Comparison of ENCODE assay signal across 23 cellular contexts in the genomic region with DNA sequence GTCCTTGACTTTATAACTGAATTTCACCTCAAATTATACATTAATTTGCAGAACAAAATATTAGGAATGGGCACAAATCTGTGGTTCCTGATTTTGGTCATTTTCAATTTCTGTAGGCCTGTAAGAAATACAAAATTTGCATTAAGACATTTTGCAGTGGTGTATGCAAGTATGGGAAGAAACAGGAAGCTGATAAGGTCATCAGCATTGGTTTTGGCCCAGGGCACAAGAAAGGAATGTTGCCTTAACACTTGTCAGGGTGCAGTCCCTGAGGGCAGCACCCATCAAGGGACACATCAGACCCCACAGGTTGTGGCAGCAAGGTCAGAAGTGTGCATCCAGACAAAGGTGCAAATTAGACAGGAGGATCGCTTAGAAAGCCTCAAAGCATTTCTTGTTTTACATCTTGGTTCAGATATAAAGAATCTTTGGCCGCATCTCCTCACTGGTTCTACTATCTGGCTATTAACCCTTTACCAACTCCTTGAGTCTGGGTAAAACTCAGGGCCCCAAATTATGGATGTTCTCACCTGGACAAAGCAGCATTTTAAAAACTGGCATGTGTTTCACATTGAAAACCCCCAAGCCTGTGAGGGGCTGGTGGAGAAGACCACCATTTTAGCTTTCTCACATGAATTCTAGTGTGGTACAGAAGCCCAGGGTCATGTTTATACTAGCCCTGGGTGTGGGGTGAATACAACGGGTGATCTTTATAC.
DNase-seq lines count a peak whose midpoint lies in the region; ATAC-seq, FAIRE-seq and TF ChIP-seq lines count a peak whose summit lies in the region.
"Had no signal": no experiment of that assay in that cellular context is flagged by ENCODE, and none has a peak within 500 bp of the region (broad histone marks: within the 10 kb centered on the region; RNA-seq: fewer than 3 reads in every experiment).

No MANE protein-coding gene starts in this region.

- intact Hi-C loops in sigmoid colon (cut with DNase I) = loop anchor here (5.0 kb wide), 1 partner anchor 199 kb away; no protein-coding TSS in a partner anchor

- TF ChIP-seq EP300 in gastroesophageal sphincter (IDR thresholded peaks at IDR 0.05) (no peak), sigmoid colon (IDR thresholded peaks at IDR 0.05) (no peak)

- no peak overlapping the region for H2AFZ ChIP-seq in OCI-LY3 (ENCODE audit: low read depth, low read length)

- no peaks in the 10 kb centered on the region for H3K9me3 ChIP-seq in OCI-LY3 (ENCODE audit: insufficient read depth, low read length)
- no peaks in the 10 kb centered on the region for H3K9me3 ChIP-seq in gastroesophageal sphincter
- H3K9me3 ChIP-seq in sigmoid colon = no peaks in the 10 kb centered on the region
- H3K9me3 ChIP-seq: SJSA1 had no signal

- H3K27me3 ChIP-seq in OCI-LY3 (ENCODE audit: low read depth, low read length) (no peaks in the 10 kb centered on the region), gastroesophageal sphincter (no peaks in the 10 kb centered on the region), sigmoid colon (no peaks in the 10 kb centered on the region)
- H3K27me3 ChIP-seq: cardiac muscle cell, SJSA1 had no signal

- H3K4me2 ChIP-seq in OCI-LY3 (ENCODE audit: low read length) = peak overlapping the region; percentile 28

- TF ChIP-seq CTCF in OCI-LY3 (IDR thresholded peaks at IDR 0.05; ENCODE audit: low read depth, low read length) (no peak), gastroesophageal sphincter (IDR thresholded peaks at IDR 0.05) (no peak), sigmoid colon (IDR thresholded peaks at IDR 0.05) (no peak)

- FAIRE-seq in GM19239 (lab: Jason Lieb, UNC) = peak; percentile 44
- FAIRE-seq: GM12891, islet of Langerhans, TTC549 had no signal

- H3K4me3 ChIP-seq in OCI-LY3 (ENCODE audit: low read length) (no peak overlapping the region), gastroesophageal sphincter (no peak overlapping the region), sigmoid colon (no peak overlapping the region)
- H3K4me3 ChIP-seq: cardiac muscle cell, coronary artery, SJSA1 had no signal

- H3K36me3 ChIP-seq in OCI-LY3 (replicated peaks; ENCODE audit: low read depth, low read length) (no peaks in the 10 kb centered on the region), gastroesophageal sphincter (peaks cover 0 to 47% of the 10 kb centered on the region in 2 donors), sigmoid colon (peaks cover 0 to 31% (median 6%) of the 10 kb centered on the region in 4 donors)
- H3K36me3 ChIP-seq: cardiac muscle cell, SJSA1 had no signal

- DNase-seq in GM19239 (ENCODE audit: insufficient read length, low spot score) = no peak
- no peak for DNase-seq in sigmoid colon
- DNase-seq in T-helper 9 cell = no peak
- no peak for DNase-seq in amygdala (lab: John Stamatoyannopoulos, UW)
- DNase-seq: activated CD8-positive, alpha-beta memory T cell treated with anti-CD3 and anti-CD28 coated beads, Interleukin-2, amount 50 U/mL, for 4 hours; effector CD8-positive, alpha-beta T cell; GOT3; HFFc6; NCI-H1092; NCI-H1694 treated with DMSO at 0.1 percent for 48 hours; occipital lobe; RPMI8226; stimulated activated CD4-positive, alpha-beta T cell treated with anti-CD3 and anti-CD28 coated beads, Interleukin-4, amount 100 ng/mL, for 24 hours had no signal

- H4K20me1 ChIP-seq in OCI-LY3 (ENCODE audit: insufficient read depth, low read length) = no peaks in the 10 kb centered on the region

- no peak for ATAC-seq in gastroesophageal sphincter
- ATAC-seq in SK-N-SH treated with all-trans-retinoic acid at 6 μM for 48 hours = no peak
- no peak for ATAC-seq in GM21528 (IDR thresholded peaks at IDR 0.05; ENCODE audit: low FRiP score, unreplicated experiment)

- WGBS in gastroesophageal sphincter (ENCODE audit: low coverage in 1 of 2), 2 donors = 68 to 76% methylated on average over 3 of the region's 3 CpGs
- 64 to 79% methylated on average over 3 of the region's 3 CpGs for WGBS in sigmoid colon, 2 donors

- peaks cover 29% of the 10 kb centered on the region for H3K4me1 ChIP-seq in OCI-LY3 (ENCODE audit: low read length)
- peaks cover 7 to 47% (median 28%) of the 10 kb centered on the region in 3 donors for H3K4me1 ChIP-seq in gastroesophageal sphincter
- H3K4me1 ChIP-seq in sigmoid colon = peaks cover 0 to 26% (median 23%) of the 10 kb centered on the region in 4 donors
- H3K4me1 ChIP-seq: SJSA1 had no signal

- no peaks in the 10 kb centered on the region for H3K79me2 ChIP-seq in OCI-LY3 (ENCODE audit: low read length)

- H3K27ac ChIP-seq in OCI-LY3 (ENCODE audit: low read length) (no peak overlapping the region), gastroesophageal sphincter (peak overlapping the region in 3 of 4 donors; percentile 46 to 65 (median 55)), sigmoid colon (peak overlapping the region; percentile 1 to 56 (median 54))
- H3K27ac ChIP-seq: cardiac muscle cell, SJSA1 had no signal

- no peak overlapping the region for H3K9ac ChIP-seq in OCI-LY3 (ENCODE audit: low read length)

- no peak for TF ChIP-seq POLR2A in gastroesophageal sphincter (IDR thresholded peaks at IDR 0.05)
- TF ChIP-seq POLR2A in sigmoid colon (IDR thresholded peaks at IDR 0.05) = no peak

TF ChIP-seq in SK-N-SH treated with all-trans-retinoic acid at 6 μM for 48 hours, 23 proteins besides CTCF, POLR2A, EP300 and RAD21:
- TF ChIP-seq PPARA (CRISPR knock-in tag; IDR thresholded peaks at IDR 0.05; ENCODE audit: borderline replicate concordance) = no peak
- TF ChIP-seq PATZ1 (CRISPR knock-in tag; IDR thresholded peaks at IDR 0.05; ENCODE audit: borderline replicate concordance) = no peak
- no peak for TF ChIP-seq ZFP3 (CRISPR knock-in tag; IDR thresholded peaks at IDR 0.05)
- no peak for TF ChIP-seq RARB (CRISPR knock-in tag; IDR thresholded peaks at IDR 0.05)
- TF ChIP-seq CSDC2 (CRISPR knock-in tag; IDR thresholded peaks at IDR 0.05) = no peak
- no peak for TF ChIP-seq ZNF565 (CRISPR knock-in tag; conservative IDR thresholded peaks at IDR 0.05; ENCODE audit: low read depth)
- TF ChIP-seq ZFP30 (CRISPR knock-in tag; IDR thresholded peaks at IDR 0.05) = no peak
- TF ChIP-seq GLIS3 (CRISPR knock-in tag; IDR thresholded peaks at IDR 0.05) = no peak
- TF ChIP-seq ZNF8 (CRISPR knock-in tag; IDR thresholded peaks at IDR 0.05) = no peak
- no peak for TF ChIP-seq ARNTL (CRISPR knock-in tag; IDR thresholded peaks at IDR 0.05; ENCODE audit: borderline replicate concordance, low read depth)
- no peak for TF ChIP-seq CREB5 (CRISPR knock-in tag; IDR thresholded peaks at IDR 0.05; ENCODE audit: low read depth)
- no peak for TF ChIP-seq SNAI2 (CRISPR knock-in tag; IDR thresholded peaks at IDR 0.05)
- TF ChIP-seq TOX (CRISPR knock-in tag; IDR thresholded peaks at IDR 0.05; ENCODE audit: borderline replicate concordance) = no peak
- TF ChIP-seq TCF4 (CRISPR knock-in tag; IDR thresholded peaks at IDR 0.05; ENCODE audit: borderline replicate concordance) = no peak
